ENCODE assay signal across 21 cellular contexts in the genomic region with DNA sequence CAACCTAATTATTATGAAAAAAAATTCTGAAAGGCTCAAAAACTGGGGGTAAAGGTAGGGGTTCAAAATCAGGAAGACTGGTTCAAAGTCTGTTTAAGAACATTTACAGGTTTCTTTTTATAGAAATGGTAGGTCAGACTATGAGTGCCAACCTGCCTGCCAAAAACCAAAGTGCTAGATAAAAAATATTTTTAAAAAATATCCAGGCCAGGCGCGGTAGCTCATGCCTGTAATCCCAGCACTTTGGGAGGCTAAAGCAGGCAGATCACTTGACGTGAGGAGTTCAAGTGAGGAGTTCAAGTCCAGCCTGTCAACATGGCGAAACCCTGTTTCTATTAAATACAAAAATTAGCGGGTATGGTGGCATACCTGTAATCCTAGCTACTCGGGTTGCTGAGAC.
"Had no signal": no experiment of that assay in that cellular context is flagged by ENCODE, and none has a peak within 500 bp of the region (broad histone marks: within the 10 kb centered on the region; RNA-seq: fewer than 3 reads in every experiment).

No MANE protein-coding gene starts in this region.

- H3K4me3 ChIP-seq: body of pancreas, esophagus squamous epithelium, lower lobe of right lung, SK-N-MC, skin epidermis had no signal

- H3K4me3 Mint-ChIP-seq: activated naive CD8-positive, alpha-beta T cell; stimulated activated naive CD8-positive, alpha-beta T cell treated with anti-CD3 and anti-CD28 coated beads, Interleukin-15, Interleukin-2, amounts not matched to agents 100 ng/mL and 50 ng/mL, for 24 hours; T-cell had no signal

- H3K9me3 Mint-ChIP-seq: T-cell had no signal

- H3K27me3 ChIP-seq: body of pancreas, esophagus squamous epithelium had no signal

- DNase-seq: activated effector memory CD4-positive, alpha-beta T cell treated with anti-CD3 and anti-CD28 coated beads, Interleukin-2, amount 50 U/mL, for 16 hours; amniotic stem cell; body of pancreas; central memory CD4-positive, alpha-beta T cell; cortex of kidney; effector CD4-positive, alpha-beta T cell; esophagus squamous epithelium; glutamatergic neuron; kidney glomerular epithelial cell; lower lobe of right lung; midbrain; retina; stimulated activated CD4-positive, alpha-beta T cell treated with anti-CD3 and anti-CD28 coated beads, Interleukin-4, amount 100 ng/mL, for 4 hours; stimulated activated CD8-positive, alpha-beta memory T cell treated with anti-CD3 and anti-CD28 coated beads, Interleukin-4, amount 100 ng/mL, for 48 hours; T-cell; T1000 had no signal

- H3K27me3 Mint-ChIP-seq: activated naive CD8-positive, alpha-beta T cell; stimulated activated naive CD8-positive, alpha-beta T cell treated with anti-CD3 and anti-CD28 coated beads, Interleukin-15, Interleukin-2, amounts not matched to agents 100 ng/mL and 50 ng/mL, for 24 hours; T-cell had no signal

- H3K36me3 ChIP-seq: esophagus squamous epithelium had no signal

- H3K27ac Mint-ChIP-seq: activated naive CD8-positive, alpha-beta T cell; stimulated activated naive CD8-positive, alpha-beta T cell treated with anti-CD3 and anti-CD28 coated beads, Interleukin-15, Interleukin-2, amounts not matched to agents 100 ng/mL and 50 ng/mL, for 24 hours had no signal

- H3K9me3 ChIP-seq: body of pancreas, esophagus squamous epithelium, lower lobe of right lung had no signal

- H3K27ac ChIP-seq: body of pancreas, esophagus squamous epithelium, lower lobe of right lung, SK-N-MC, skin epidermis had no signal

- ATAC-seq: activated CD4-positive, CD25-positive, alpha-beta regulatory T cell treated with anti-CD3 and anti-CD28 coated beads, Interleukin-2, amount 50 U/mL, for 24 hours; body of pancreas; lower lobe of right lung; T-cell had no signal
